Comparison of ENCODE assay signal across 2 cellular contexts in the genomic region with DNA sequence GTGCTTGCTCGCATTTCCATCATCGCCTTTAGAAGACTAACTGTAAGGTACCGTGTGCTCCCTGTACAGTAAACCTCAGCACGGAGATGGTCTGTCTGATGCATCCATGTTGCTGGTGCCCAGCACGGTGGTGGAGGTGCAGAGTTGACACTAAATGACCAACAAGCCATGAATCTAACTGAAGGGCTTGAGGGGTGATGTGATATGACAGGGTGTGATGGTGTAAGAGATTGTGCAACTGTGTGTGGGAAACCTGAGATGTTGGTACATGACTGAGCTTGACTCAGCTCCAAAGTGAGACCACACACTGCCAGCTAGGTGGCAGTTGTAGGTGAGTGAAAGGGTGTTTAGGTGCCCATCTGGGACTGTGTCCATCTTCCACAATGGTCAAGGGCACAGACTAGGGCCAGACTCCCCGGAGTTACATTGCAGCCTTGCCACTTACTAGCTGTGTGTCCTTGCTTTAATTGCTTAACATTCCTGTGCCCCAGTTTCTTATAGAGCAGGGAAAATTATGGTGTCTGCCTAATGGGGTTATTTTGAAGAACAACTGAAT.
A peak's percentile ranks its signal among the peaks of the same experiment; 100 is the strongest.
TF ChIP-seq lines count a peak whose summit lies in the region.

No MANE protein-coding gene starts in this region.

TF ChIP-seq in SK-N-SH, 30 proteins besides CTCF, POLR2A, EP300 and RAD21 (continued from another document):
- TF ChIP-seq CHD2 (IDR thresholded peaks at IDR 0.05; ENCODE audit: low read length, partially characterized antibody), result no peak
- TF ChIP-seq TEAD4 (IDR thresholded peaks at IDR 0.05; ENCODE audit: borderline replicate concordance, insufficient read depth), result no peak
- no peak for TF ChIP-seq SMC3 (IDR thresholded peaks at IDR 0.05; ENCODE audit: low read depth, low read length)
- TF ChIP-seq SIN3A (IDR thresholded peaks at IDR 0.05; ENCODE audit: borderline replicate concordance, low read depth, low read length), result no peak
- peak; percentile 10; the same call in 1 of the 2 replicates for TF ChIP-seq NFIC (IDR thresholded peaks at IDR 0.05; ENCODE audit: borderline replicate concordance)
- TF ChIP-seq, protein P1, sequence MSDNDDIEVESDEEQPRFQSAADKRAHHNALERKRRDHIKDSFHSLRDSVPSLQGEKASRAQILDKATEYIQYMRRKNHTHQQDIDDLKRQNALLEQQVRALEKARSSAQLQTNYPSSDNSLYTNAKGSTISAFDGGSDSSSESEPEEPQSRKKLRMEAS (IDR thresholded peaks at IDR 0.05; ENCODE audit: low read depth), result no peak
- TF ChIP-seq, protein P2, sequence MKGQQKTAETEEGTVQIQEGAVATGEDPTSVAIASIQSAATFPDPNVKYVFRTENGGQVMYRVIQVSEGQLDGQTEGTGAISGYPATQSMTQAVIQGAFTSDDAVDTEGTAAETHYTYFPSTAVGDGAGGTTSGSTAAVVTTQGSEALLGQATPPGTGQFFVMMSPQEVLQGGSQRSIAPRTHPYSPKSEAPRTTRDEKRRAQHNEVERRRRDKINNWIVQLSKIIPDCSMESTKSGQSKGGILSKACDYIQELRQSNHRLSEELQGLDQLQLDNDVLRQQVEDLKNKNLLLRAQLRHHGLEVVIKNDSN (IDR thresholded peaks at IDR 0.05; ENCODE audit: borderline replicate concordance, low read depth), result no peak
- TF ChIP-seq FOXJ3 (CRISPR knock-in tag; IDR thresholded peaks at IDR 0.05), result no peak
- TF ChIP-seq RFX5 (IDR thresholded peaks at IDR 0.05; ENCODE audit: low read length), result no peak
- TF ChIP-seq TCF12 (IDR thresholded peaks at IDR 0.05), result peak; percentile 21; the same call in 1 of the 2 replicates
- TF ChIP-seq YY1 (IDR thresholded peaks at IDR 0.05; ENCODE audit: low read depth), result no peak
- peak; percentile 6; the same call in 1 of the 2 replicates for TF ChIP-seq FOSL2 (IDR thresholded peaks at IDR 0.05; ENCODE audit: borderline replicate concordance, low read depth)
- no peak for TF ChIP-seq NRF1 (IDR thresholded peaks at IDR 0.05; ENCODE audit: low read depth, low read length)
TF ChIP-seq in SK-N-SH: peak in this region for 4.

TF ChIP-seq in SK-N-SH treated with all-trans-retinoic acid at 6 μM for 48 hours, 23 proteins besides CTCF, POLR2A, EP300 and RAD21 (continued from another document):
- TF ChIP-seq ZFP30 (CRISPR knock-in tag; IDR thresholded peaks at IDR 0.05), result no peak
- TF ChIP-seq TCF4 (CRISPR knock-in tag; IDR thresholded peaks at IDR 0.05; ENCODE audit: borderline replicate concordance), result no peak
- TF ChIP-seq RARB (CRISPR knock-in tag; IDR thresholded peaks at IDR 0.05), result no peak
- TF ChIP-seq, protein P3, sequence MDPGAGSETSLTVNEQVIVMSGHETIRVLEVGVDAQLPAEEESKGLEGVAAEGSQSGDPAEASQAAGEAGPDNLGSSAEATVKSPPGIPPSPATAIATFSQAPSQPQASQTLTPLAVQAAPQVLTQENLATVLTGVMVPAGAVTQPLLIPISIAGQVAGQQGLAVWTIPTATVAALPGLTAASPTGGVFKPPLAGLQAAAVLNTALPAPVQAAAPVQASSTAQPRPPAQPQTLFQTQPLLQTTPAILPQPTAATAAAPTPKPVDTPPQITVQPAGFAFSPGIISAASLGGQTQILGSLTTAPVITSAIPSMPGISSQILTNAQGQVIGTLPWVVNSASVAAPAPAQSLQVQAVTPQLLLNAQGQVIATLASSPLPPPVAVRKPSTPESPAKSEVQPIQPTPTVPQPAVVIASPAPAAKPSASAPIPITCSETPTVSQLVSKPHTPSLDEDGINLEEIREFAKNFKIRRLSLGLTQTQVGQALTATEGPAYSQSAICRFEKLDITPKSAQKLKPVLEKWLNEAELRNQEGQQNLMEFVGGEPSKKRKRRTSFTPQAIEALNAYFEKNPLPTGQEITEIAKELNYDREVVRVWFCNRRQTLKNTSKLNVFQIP (CRISPR knock-in tag; IDR thresholded peaks at IDR 0.05; ENCODE audit: borderline replicate concordance, low read depth), result no peak
- no peak for TF ChIP-seq OSR1 (CRISPR knock-in tag; IDR thresholded peaks at IDR 0.05)
- no peak for TF ChIP-seq PPARA (CRISPR knock-in tag; IDR thresholded peaks at IDR 0.05; ENCODE audit: borderline replicate concordance)
- no peak for TF ChIP-seq SNAI2 (CRISPR knock-in tag; IDR thresholded peaks at IDR 0.05)
- TF ChIP-seq CSDC2 (CRISPR knock-in tag; IDR thresholded peaks at IDR 0.05), result no peak
- no peak for TF ChIP-seq ARNTL (CRISPR knock-in tag; IDR thresholded peaks at IDR 0.05; ENCODE audit: borderline replicate concordance, low read depth)
